Comparison of ENCODE assay signal across 8 cellular contexts in genomic region chr1:207077470-207078377, GRCh38. TPM values are rescaled to one million over a fixed set of nuclear protein-coding genes. Genes with fewer than 3 reads are reported as not detected.
DNase-seq lines count a peak whose midpoint lies in the region; ATAC-seq, FAIRE-seq and TF ChIP-seq lines count a peak whose summit lies in the region.

No MANE protein-coding gene starts in this region.

- H3K9me3 ChIP-seq in HepG2 (ENCODE audit: low read length): no peaks in the 10 kb centered on the region

- ATAC-seq in HG03108 (IDR thresholded peaks at IDR 0.05; ENCODE audit: unreplicated experiment): peak; percentile 82
- peak; percentile 88 for ATAC-seq in HepG2
- ATAC-seq in GM18868 (IDR thresholded peaks at IDR 0.05; ENCODE audit: unreplicated experiment): no peak

- DNase-seq in Daoy (ENCODE audit: low read depth): peak; percentile 66
- DNase-seq in NCI-H524 treated with DMSO at 0.1 percent for 48 hours (lab: John Stamatoyannopoulos, UW): peak; percentile 9
- peak; percentile 70 for DNase-seq in activated CD4-positive, alpha-beta T cell treated with anti-CD3 and anti-CD28 coated beads for 48 hours
- DNase-seq in HepG2 (ENCODE audit: low spot score): peak; percentile 71
- peak in 2 of 3 experiments; percentile 28 to 45 for DNase-seq in stimulated activated CD4-positive, alpha-beta T cell treated with anti-CD3 and anti-CD28 coated beads, TNF-alpha, amount 100 ng/mL, for 4 hours (ENCODE audit: low read depth in 3 of 3)

- WGBS in HepG2 (ENCODE audit: low lambda C conversion rate): 50% methylated on average over 6 of the region's 6 CpGs

- TF ChIP-seq CTCF in HepG2 (CRISPR knock-in tag; IDR thresholded peaks at IDR 0.05): peak; percentile 92

- H3K27ac ChIP-seq in HepG2 (ENCODE audit: extremely low read length, insufficient read depth, low read length): no peak overlapping the region

- no peak overlapping the region for H3K9ac ChIP-seq in HepG2 (ENCODE audit: insufficient read depth, low read depth, low read length)

- TF ChIP-seq RAD21 in HepG2 (CRISPR knock-in tag; IDR thresholded peaks at IDR 0.05): peak; percentile 78

- H3K4me1 ChIP-seq in HepG2 (ENCODE audit: insufficient read depth, low read length): 0 out of 2 replicates have a peak, but pooled peaks cover 6% of the 10 kb centered on the region

- peak; percentile 66 for FAIRE-seq in colon (lab: Jason Lieb, UNC)
- FAIRE-seq in HepG2 (lab: Jason Lieb, UNC): peak; percentile 92

- BruUV-seq in HepG2 (replicated peaks; lab: Mats Ljungman, UMichigan): no TSS peak

- intact Hi-C loops in HepG2 (cut with micrococcal nuclease; ENCODE audit: unreplicated experiment): loop anchor here (1.0 to 10.0 kb wide), 4 partner anchors 27 to 343 kb away; no protein-coding TSS in a partner anchor

- no peaks in the 10 kb centered on the region for H3K27me3 ChIP-seq in HepG2 (ENCODE audit: control insufficient read depth in 1 of 2, insufficient read depth in 2 of 2, low read length in 2 of 2)

- POLR2A ChIA-PET in HepG2 (lab: Yijun Ruan, JAX): interaction anchor here (0.9 kb wide), 1 partner anchor 25 kb away, joined by 3 read pairs; the partner anchor contains the start of gene PFKFB2

- no peaks in the 10 kb centered on the region for H3K79me2 ChIP-seq in HepG2 (ENCODE audit: insufficient read depth, low read length)

- CTCF ChIA-PET in HepG2 (lab: Yijun Ruan, JAX; ENCODE audit: low intra/inter-chr PET ratio, low total read pairs): interaction anchor here (1.4 to 2.5 kb wide), 4 partner anchors 28 to 328 kb away, joined by 4 to 14 read pairs (median 8); partner anchors contain the start of gene YOD1

- H2AFZ ChIP-seq in HepG2 (ENCODE audit: low read length): no peak overlapping the region

- no peak overlapping the region for H3K4me3 ChIP-seq in HepG2 (replicated peaks in 1 of 3; ENCODE audit: insufficient read depth in 1 of 3, low read depth in 2 of 3, low read length in 3 of 3)

- TF ChIP-seq POLR2A in HepG2 (IDR thresholded peaks at IDR 0.05; ENCODE audit: insufficient read depth in 1 of 2, low read depth in 2 of 2, low read length in 2 of 2): no peak

- 0 out of 5 replicates have a peak, but pooled peaks cover 0 to 2% of the 10 kb centered on the region in 2 experiments for H3K36me3 ChIP-seq in HepG2 (replicated peaks in 1 of 2; ENCODE audit: control insufficient read depth in 1 of 2, insufficient read depth in 2 of 2, low read length in 2 of 2)

- no peak overlapping the region for H3K4me2 ChIP-seq in HepG2 (ENCODE audit: low read depth, low read length)

- in situ Hi-C loops in HepG2 (cut with HindIII; ENCODE audit: extremely low pct_ligation_motif_present, low pct_unique_long_range_greater_than_20kb): loop anchor here (10.0 kb wide), 1 partner anchor 143 kb away; no protein-coding TSS in a partner anchor

- no peak for TF ChIP-seq EP300 in HepG2 (IDR thresholded peaks at IDR 0.05; ENCODE audit: low read depth in 2 of 2, low read length in 2 of 2)
- TF ChIP-seq EP300 in HepG2 (CRISPR knock-in tag; IDR thresholded peaks at IDR 0.05; ENCODE audit: borderline replicate concordance): no peak

- no peaks in the 10 kb centered on the region for H4K20me1 ChIP-seq in HepG2 (ENCODE audit: insufficient read depth, low read length)

RNA-seq across cellular contexts. Expression of gene C4BPB, which starts 10.9 kb away (rescaled TPM):
- total RNA-seq in Daoy (2014; rRNA removed; shearing (Covaris generic)): 0.29 TPM in 1 of 2 replicates, not detected in the other
- 115 and 155 TPM in 2 replicates for total RNA-seq in HepG2 (2016; rRNA removed; fragmentation: Illumina TruSeq; extraction: Trizol)
- total RNA-seq in HepG2 (2016; cell fraction: cytosol; rRNA removed; fragmentation: Illumina TruSeq; extraction: Trizol; ENCODE audit: low read depth): 32.6 and 35.5 TPM in 2 replicates
- 103 and 158 TPM in 2 replicates for total RNA-seq in HepG2 (2016; cell fraction: insoluble cytoplasmic fraction; rRNA removed; fragmentation: Illumina TruSeq; extraction: Trizol)
- 54.7 and 56.1 TPM in 2 replicates for total RNA-seq in HepG2 (2016; cell fraction: membrane; rRNA removed; fragmentation: Illumina TruSeq; extraction: Trizol)
- total RNA-seq in HepG2 (2016; cell fraction: nucleus; rRNA removed; fragmentation: Illumina TruSeq; extraction: Trizol): 137 and 149 TPM in 2 replicates
- polyA plus RNA-seq in HepG2 (2011; rRNA removed): 266 and 267 TPM in 2 replicates
- polyA plus RNA-seq in HepG2 (2011; cell fraction: cytosol; rRNA removed): 125 and 190 TPM in 2 replicates
- polyA plus RNA-seq in HepG2 (2011; cell fraction: nucleus; rRNA removed): 342 and 476 TPM in 2 replicates
- 127 and 145 TPM in 2 replicates for polyA plus RNA-seq in HepG2 (2012)
- polyA plus RNA-seq in HepG2 (2016; cell fraction: cytosol; fragmentation: Illumina TruSeq; extraction: Trizol; ENCODE audit: low read depth): 28.4 and 30.6 TPM in 2 replicates
- 83.2 and 84.7 TPM in 2 replicates for polyA plus RNA-seq in HepG2 (2016; cell fraction: insoluble cytoplasmic fraction; fragmentation: Illumina TruSeq; extraction: Trizol; ENCODE audit: low read depth)
- polyA plus RNA-seq in HepG2 (2016; cell fraction: membrane; fragmentation: Illumina TruSeq; extraction: Trizol; ENCODE audit: low read depth): 38.4 and 38.5 TPM in 2 replicates
- 222 and 224 TPM in 2 replicates for polyA plus RNA-seq in HepG2 (2016; cell fraction: nucleus; fragmentation: Illumina TruSeq; extraction: Trizol; ENCODE audit: insufficient read depth, low read depth)
- polyA minus RNA-seq in HepG2 (2011; rRNA and poly(A)+ RNA removed; ENCODE audit: low replicate concordance): 81.3 and 321 TPM in 2 replicates
- 34.7 and 50.0 TPM in 2 replicates for polyA minus RNA-seq in HepG2 (2011; cell fraction: cytosol; rRNA and poly(A)+ RNA removed)
- polyA minus RNA-seq in HepG2 (2011; cell fraction: nucleus; rRNA and poly(A)+ RNA removed): 175 and 265 TPM in 2 replicates

RNA-seq across cellular contexts. Expression of gene PFKFB2, which starts 24.6 kb away (rescaled TPM):
- total RNA-seq in Daoy (2014; rRNA removed; shearing (Covaris generic)): 2.1 and 2.2 TPM in 2 replicates
- 9.4 and 10.6 TPM in 2 replicates for total RNA-seq in HepG2 (2016; rRNA removed; fragmentation: Illumina TruSeq; extraction: Trizol)
- total RNA-seq in HepG2 (2016; cell fraction: cytosol; rRNA removed; fragmentation: Illumina TruSeq; extraction: Trizol; ENCODE audit: low read depth): 0.62 and 0.71 TPM in 2 replicates
- 10.2 and 10.9 TPM in 2 replicates for total RNA-seq in HepG2 (2016; cell fraction: insoluble cytoplasmic fraction; rRNA removed; fragmentation: Illumina TruSeq; extraction: Trizol)
- 2.7 and 2.9 TPM in 2 replicates for total RNA-seq in HepG2 (2016; cell fraction: membrane; rRNA removed; fragmentation: Illumina TruSeq; extraction: Trizol)
- 12.6 and 18.6 TPM in 2 replicates for total RNA-seq in HepG2 (2016; cell fraction: nucleus; rRNA removed; fragmentation: Illumina TruSeq; extraction: Trizol)
- polyA plus RNA-seq in HepG2 (2011; rRNA removed): 3.9 and 4.6 TPM in 2 replicates
- 1.8 and 2.7 TPM in 2 replicates for polyA plus RNA-seq in HepG2 (2011; cell fraction: cytosol; rRNA removed)
- polyA plus RNA-seq in HepG2 (2011; cell fraction: nucleus; rRNA removed): 8.6 and 10.6 TPM in 2 replicates
- 3.6 and 4.1 TPM in 2 replicates for polyA plus RNA-seq in HepG2 (2012)
- polyA plus RNA-seq in HepG2 (2016; cell fraction: cytosol; fragmentation: Illumina TruSeq; extraction: Trizol; ENCODE audit: low read depth): 0.22 and 0.25 TPM in 2 replicates
- polyA plus RNA-seq in HepG2 (2016; cell fraction: insoluble cytoplasmic fraction; fragmentation: Illumina TruSeq; extraction: Trizol; ENCODE audit: low read depth): 5.0 TPM in 2 replicates
- 0.60 and 0.72 TPM in 2 replicates for polyA plus RNA-seq in HepG2 (2016; cell fraction: membrane; fragmentation: Illumina TruSeq; extraction: Trizol; ENCODE audit: low read depth)
- 16.4 and 17.0 TPM in 2 replicates for polyA plus RNA-seq in HepG2 (2016; cell fraction: nucleus; fragmentation: Illumina TruSeq; extraction: Trizol; ENCODE audit: insufficient read depth, low read depth)
- 5.5 and 25.8 TPM in 2 replicates for polyA minus RNA-seq in HepG2 (2011; rRNA and poly(A)+ RNA removed; ENCODE audit: low replicate concordance)
- polyA minus RNA-seq in HepG2 (2011; cell fraction: cytosol; rRNA and poly(A)+ RNA removed): 2.8 and 3.1 TPM in 2 replicates
- polyA minus RNA-seq in HepG2 (2011; cell fraction: nucleus; rRNA and poly(A)+ RNA removed): 11.5 and 15.7 TPM in 2 replicates

RNA-seq across cellular contexts. Expression of gene C4BPA, which starts 26.3 kb away (rescaled TPM):
- total RNA-seq in Daoy (2014; rRNA removed; shearing (Covaris generic)): not detected in 2 replicates
- 18.7 and 32.1 TPM in 2 replicates for total RNA-seq in HepG2 (2016; rRNA removed; fragmentation: Illumina TruSeq; extraction: Trizol)
- total RNA-seq in HepG2 (2016; cell fraction: cytosol; rRNA removed; fragmentation: Illumina TruSeq; extraction: Trizol; ENCODE audit: low read depth): 3.0 and 3.6 TPM in 2 replicates
- total RNA-seq in HepG2 (2016; cell fraction: insoluble cytoplasmic fraction; rRNA removed; fragmentation: Illumina TruSeq; extraction: Trizol): 20.0 and 32.8 TPM in 2 replicates
- 8.4 and 8.5 TPM in 2 replicates for total RNA-seq in HepG2 (2016; cell fraction: membrane; rRNA removed; fragmentation: Illumina TruSeq; extraction: Trizol)
- 25.3 and 31.2 TPM in 2 replicates for total RNA-seq in HepG2 (2016; cell fraction: nucleus; rRNA removed; fragmentation: Illumina TruSeq; extraction: Trizol)
- polyA plus RNA-seq in HepG2 (2011; rRNA removed): 60.1 and 86.3 TPM in 2 replicates
- 31.3 and 80.8 TPM in 2 replicates for polyA plus RNA-seq in HepG2 (2011; cell fraction: cytosol; rRNA removed)
- polyA plus RNA-seq in HepG2 (2011; cell fraction: nucleus; rRNA removed): 20.1 and 40.4 TPM in 2 replicates
- polyA plus RNA-seq in HepG2 (2012): 27.8 and 31.2 TPM in 2 replicates
- 3.4 and 4.2 TPM in 2 replicates for polyA plus RNA-seq in HepG2 (2016; cell fraction: cytosol; fragmentation: Illumina TruSeq; extraction: Trizol; ENCODE audit: low read depth)
- polyA plus RNA-seq in HepG2 (2016; cell fraction: insoluble cytoplasmic fraction; fragmentation: Illumina TruSeq; extraction: Trizol; ENCODE audit: low read depth): 24.1 and 24.2 TPM in 2 replicates
- 6.7 and 8.1 TPM in 2 replicates for polyA plus RNA-seq in HepG2 (2016; cell fraction: membrane; fragmentation: Illumina TruSeq; extraction: Trizol; ENCODE audit: low read depth)
- 36.3 and 36.5 TPM in 2 replicates for polyA plus RNA-seq in HepG2 (2016; cell fraction: nucleus; fragmentation: Illumina TruSeq; extraction: Trizol; ENCODE audit: insufficient read depth, low read depth)
- polyA minus RNA-seq in HepG2 (2011; rRNA and poly(A)+ RNA removed; ENCODE audit: low replicate concordance): 2.9 and 24.1 TPM in 2 replicates
- polyA minus RNA-seq in HepG2 (2011; cell fraction: cytosol; rRNA and poly(A)+ RNA removed): 15.5 and 33.3 TPM in 2 replicates
- 16.2 and 28.8 TPM in 2 replicates for polyA minus RNA-seq in HepG2 (2011; cell fraction: nucleus; rRNA and poly(A)+ RNA removed)

RNA-seq across cellular contexts. Expression of gene YOD1, which starts 26.7 kb away (rescaled TPM):
- total RNA-seq in Daoy (2014; rRNA removed; shearing (Covaris generic)): 4.5 and 7.0 TPM in 2 replicates
- total RNA-seq in HepG2 (2016; rRNA removed; fragmentation: Illumina TruSeq; extraction: Trizol): 9.1 and 14.1 TPM in 2 replicates
- 0.91 and 1.1 TPM in 2 replicates for total RNA-seq in HepG2 (2016; cell fraction: cytosol; rRNA removed; fragmentation: Illumina TruSeq; extraction: Trizol; ENCODE audit: low read depth)
- total RNA-seq in HepG2 (2016; cell fraction: insoluble cytoplasmic fraction; rRNA removed; fragmentation: Illumina TruSeq; extraction: Trizol): 9.1 and 13.9 TPM in 2 replicates
- total RNA-seq in HepG2 (2016; cell fraction: membrane; rRNA removed; fragmentation: Illumina TruSeq; extraction: Trizol): 5.3 and 5.7 TPM in 2 replicates
- 14.7 and 16.3 TPM in 2 replicates for total RNA-seq in HepG2 (2016; cell fraction: nucleus; rRNA removed; fragmentation: Illumina TruSeq; extraction: Trizol)
- 2.5 and 3.4 TPM in 2 replicates for polyA plus RNA-seq in HepG2 (2011; rRNA removed)
- 1.1 and 1.7 TPM in 2 replicates for polyA plus RNA-seq in HepG2 (2011; cell fraction: cytosol; rRNA removed)
- polyA plus RNA-seq in HepG2 (2011; cell fraction: nucleus; rRNA removed): 4.1 and 4.8 TPM in 2 replicates
- polyA plus RNA-seq in HepG2 (2012): 3.9 and 4.9 TPM in 2 replicates
- polyA plus RNA-seq in HepG2 (2016; cell fraction: cytosol; fragmentation: Illumina TruSeq; extraction: Trizol; ENCODE audit: low read depth): 0.36 and 0.38 TPM in 2 replicates
- polyA plus RNA-seq in HepG2 (2016; cell fraction: insoluble cytoplasmic fraction; fragmentation: Illumina TruSeq; extraction: Trizol; ENCODE audit: low read depth): 9.5 and 10.5 TPM in 2 replicates
- polyA plus RNA-seq in HepG2 (2016; cell fraction: membrane; fragmentation: Illumina TruSeq; extraction: Trizol; ENCODE audit: low read depth): 2.4 and 2.5 TPM in 2 replicates
- polyA plus RNA-seq in HepG2 (2016; cell fraction: nucleus; fragmentation: Illumina TruSeq; extraction: Trizol; ENCODE audit: insufficient read depth, low read depth): 15.7 and 15.8 TPM in 2 replicates
- 2.4 and 7.1 TPM in 2 replicates for polyA minus RNA-seq in HepG2 (2011; rRNA and poly(A)+ RNA removed; ENCODE audit: low replicate concordance)
- polyA minus RNA-seq in HepG2 (2011; cell fraction: cytosol; rRNA and poly(A)+ RNA removed): 3.2 and 3.8 TPM in 2 replicates
- 16.9 and 21.2 TPM in 2 replicates for polyA minus RNA-seq in HepG2 (2011; cell fraction: nucleus; rRNA and poly(A)+ RNA removed)

RNA-seq across cellular contexts. Expression of gene C1orf116, which starts 45.2 kb away (rescaled TPM):
- total RNA-seq in Daoy (2014; rRNA removed; shearing (Covaris generic)): 0.11 TPM in 1 of 2 replicates, not detected in the other
- total RNA-seq in HepG2 (2016; rRNA removed; fragmentation: Illumina TruSeq; extraction: Trizol): 0.95 and 1.1 TPM in 2 replicates
- 0.18 and 0.20 TPM in 2 replicates for total RNA-seq in HepG2 (2016; cell fraction: cytosol; rRNA removed; fragmentation: Illumina TruSeq; extraction: Trizol; ENCODE audit: low read depth)
- total RNA-seq in HepG2 (2016; cell fraction: insoluble cytoplasmic fraction; rRNA removed; fragmentation: Illumina TruSeq; extraction: Trizol): 0.80 and 0.89 TPM in 2 replicates
- total RNA-seq in HepG2 (2016; cell fraction: membrane; rRNA removed; fragmentation: Illumina TruSeq; extraction: Trizol): 0.56 and 0.65 TPM in 2 replicates
- total RNA-seq in HepG2 (2016; cell fraction: nucleus; rRNA removed; fragmentation: Illumina TruSeq; extraction: Trizol): 1.0 and 1.1 TPM in 2 replicates
- polyA plus RNA-seq in HepG2 (2011; rRNA removed): 0.51 and 0.77 TPM in 2 replicates
- 0.20 and 0.29 TPM in 2 replicates for polyA plus RNA-seq in HepG2 (2011; cell fraction: cytosol; rRNA removed)
- 1.0 and 1.2 TPM in 2 replicates for polyA plus RNA-seq in HepG2 (2011; cell fraction: nucleus; rRNA removed)
- 0.36 and 0.48 TPM in 2 replicates for polyA plus RNA-seq in HepG2 (2012)
- polyA plus RNA-seq in HepG2 (2016; cell fraction: cytosol; fragmentation: Illumina TruSeq; extraction: Trizol; ENCODE audit: low read depth): 0.09 and 0.16 TPM in 2 replicates
- polyA plus RNA-seq in HepG2 (2016; cell fraction: insoluble cytoplasmic fraction; fragmentation: Illumina TruSeq; extraction: Trizol; ENCODE audit: low read depth): 1.4 and 1.6 TPM in 2 replicates
- 0.35 and 0.52 TPM in 2 replicates for polyA plus RNA-seq in HepG2 (2016; cell fraction: membrane; fragmentation: Illumina TruSeq; extraction: Trizol; ENCODE audit: low read depth)
- 1.4 and 1.9 TPM in 2 replicates for polyA plus RNA-seq in HepG2 (2016; cell fraction: nucleus; fragmentation: Illumina TruSeq; extraction: Trizol; ENCODE audit: insufficient read depth, low read depth)
- 0.80 TPM in 2 replicates for polyA minus RNA-seq in HepG2 (2011; rRNA and poly(A)+ RNA removed; ENCODE audit: low replicate concordance)
- polyA minus RNA-seq in HepG2 (2011; cell fraction: cytosol; rRNA and poly(A)+ RNA removed): 0.44 and 0.69 TPM in 2 replicates
- polyA minus RNA-seq in HepG2 (2011; cell fraction: nucleus; rRNA and poly(A)+ RNA removed): 1.5 and 2.6 TPM in 2 replicates

Comparison
In these comparisons a context has a peak if more than half of its experiments do, and no peak if none do; other contexts are left out.
1. DNase-seq: peak in every context shown above with its lines; median percentile 71 in HepG2; 70 in activated CD4-positive, alpha-beta T cell treated with anti-CD3 and anti-CD28 coated beads for 48 hours; 66 in Daoy; 36 in stimulated activated CD4-positive, alpha-beta T cell treated with anti-CD3 and anti-CD28 coated beads, TNF-alpha, amount 100 ng/mL, for 4 hours; 9 in NCI-H524 treated with DMSO at 0.1 percent for 48 hours.
2. RNA of gene C4BPB, which starts 10.9 kb away (total RNA-seq): 32.6 to 158 TPM in HepG2; 0.29 TPM in Daoy; every median in the first group is over 10 times any median in the second.